24 cellular contexts compared by ENCODE assay signal in the genomic region with DNA sequence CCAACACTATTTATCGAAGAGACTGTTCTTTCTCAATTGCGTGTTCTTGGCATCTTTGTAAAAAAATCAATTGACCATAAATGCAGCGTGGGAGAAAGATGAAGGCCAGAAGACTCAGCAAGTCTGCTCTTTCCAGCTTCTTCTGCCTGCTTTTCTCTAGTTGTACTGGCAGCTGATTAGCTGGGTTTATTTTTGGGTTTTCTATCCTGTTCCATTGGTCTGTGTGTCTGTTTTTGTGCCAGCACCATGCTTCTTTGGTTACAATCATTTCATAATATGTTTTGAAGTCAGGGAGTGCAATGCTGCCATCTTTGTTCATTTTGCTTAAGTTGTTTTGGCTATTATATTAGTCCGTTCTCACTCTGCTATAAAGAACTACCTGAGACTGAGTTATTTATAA.
"Had no signal": no experiment of that assay in that cellular context is flagged by ENCODE, and none has a peak within 500 bp of the region (broad histone marks: within the 10 kb centered on the region; RNA-seq: fewer than 3 reads in every experiment).

No MANE protein-coding gene starts in this region.

- H3K27me3 ChIP-seq: neural progenitor cell, neutrophil, pancreas, right lobe of liver, sigmoid colon, stomach, thyroid gland, tibial nerve, upper lobe of left lung, vagina had no signal

- H3K4me3 ChIP-seq: neural progenitor cell, pancreas, prostate gland, right lobe of liver, sigmoid colon, stomach, thoracic aorta, thyroid gland, tibial nerve, upper lobe of left lung, vagina had no signal

- H3K36me3 ChIP-seq: neural progenitor cell, neutrophil, pancreas, prostate gland, right lobe of liver, sigmoid colon, stomach, thoracic aorta, thyroid gland, tibial nerve, upper lobe of left lung, vagina had no signal

- DNase-seq: naive thymus-derived CD4-positive, alpha-beta T cell; natural killer cell; nucleus accumbens; pancreas; right lobe of liver; sigmoid colon; small intestine; stimulated activated CD4-positive, alpha-beta T cell treated with anti-CD3 and anti-CD28 coated beads, Interleukin-15, amount 100 ng/mL, for 24 hours; stimulated activated CD4-positive, alpha-beta T cell treated with anti-CD3 and anti-CD28 coated beads, Interleukin-2, amount 100 ng/mL, for 24 hours; stimulated activated CD4-positive, alpha-beta T cell treated with anti-CD3 and anti-CD28 coated beads, Interleukin-2, amount 100 ng/mL, for 48 hours; stimulated activated CD4-positive, alpha-beta T cell treated with anti-CD3 and anti-CD28 coated beads, Interleukin-4, amount 100 ng/mL, for 24 hours; stimulated activated naive B cell treated with anti-CD40 and anti-IgM and Interleukin-4, amounts not matched to agents 10 μg/mL and 1 μg/mL and 100 μg/mL, for 72 hours; stimulated activated naive CD4-positive, alpha-beta T cell treated with Interleukin-2 at 50 U/mL for 16 hours; stomach; thyroid gland; trophoblast cell; upper lobe of left lung had no signal

- H3K4me2 ChIP-seq: neural progenitor cell had no signal

- ATAC-seq: naive thymus-derived CD4-positive, alpha-beta T cell; natural killer cell; pancreas; right lobe of liver; stimulated activated effector memory CD8-positive, alpha-beta T cell treated with anti-CD3 and anti-CD28 coated beads, Interleukin-12 subunit alpha, Interleukin-12 subunit beta, amount 100 ng/mL, for 72 hours; stimulated activated naive B cell treated with anti-CD40 and anti-IgM and Interleukin-4, amounts not matched to agents 10 μg/mL and 1 μg/mL and 100 μg/mL, for 72 hours had no signal

- H2AFZ ChIP-seq: neural progenitor cell had no signal

- H3K9ac ChIP-seq: neural progenitor cell had no signal

- H3K4me1 ChIP-seq: neural progenitor cell, pancreas, prostate gland, right lobe of liver, sigmoid colon, stomach, thyroid gland, tibial nerve, upper lobe of left lung, vagina had no signal

- H3K9me3 ChIP-seq: neutrophil, pancreas, prostate gland, right lobe of liver, sigmoid colon, stomach, thoracic aorta, thyroid gland, tibial nerve, upper lobe of left lung, vagina had no signal

- H3K27ac ChIP-seq: neural progenitor cell, neutrophil, pancreas, prostate gland, right lobe of liver, sigmoid colon, stomach, thoracic aorta, thyroid gland, tibial nerve, upper lobe of left lung, vagina had no signal
